In genomic region chr12:52442600-52443061, GRCh38 we compare ENCODE assay signal across 12 cellular contexts. TPM values are rescaled to one million over a fixed set of nuclear protein-coding genes. Genes with fewer than 3 reads are reported as not detected.
A peak's percentile ranks its signal among the peaks of the same experiment; 100 is the strongest.
DNase-seq lines count a peak whose midpoint lies in the region; ATAC-seq and TF ChIP-seq lines count a peak whose summit lies in the region.
"Had no signal": no experiment of that assay in that cellular context is flagged by ENCODE, and none has a peak within 500 bp of the region (broad histone marks: within the 10 kb centered on the region; RNA-seq: fewer than 3 reads in every experiment).

No MANE protein-coding gene starts in this region.

- TF ChIP-seq POLR2A in stomach (IDR thresholded peaks at IDR 0.05): no peak

- ATAC-seq in HG03571 (IDR thresholded peaks at IDR 0.05; ENCODE audit: unreplicated experiment): no peak

- no peak overlapping the region for H3K4me3 ChIP-seq in LNCaP clone FGC (ENCODE audit: low read depth, low read length)
- H3K4me3 ChIP-seq in epithelial cell of esophagus (ENCODE audit: low read length): no peak overlapping the region
- no peak overlapping the region for H3K4me3 ChIP-seq in CD8-positive, alpha-beta memory T cell (ENCODE audit: low read length)
- H3K4me3 ChIP-seq in stomach: no peak overlapping the region

- no peak overlapping the region for H3K27ac ChIP-seq in CD8-positive, alpha-beta memory T cell (ENCODE audit: low read depth, low read length)
- no peak overlapping the region for H3K27ac ChIP-seq in stomach

- peaks cover 19 to 44% of the 10 kb centered on the region in 2 donors for H3K27me3 Mint-ChIP-seq in CD8-positive, alpha-beta memory T cell
- peaks cover 36% of the 10 kb centered on the region for H3K27me3 Mint-ChIP-seq in activated CD4-positive, alpha-beta memory T cell treated with anti-CD3 and anti-CD28 coated beads, Interleukin-2, amount 10 ng/mL, durations not matched to agents 7 days and 5 days

- POLR2A ChIA-PET in CD8-positive, alpha-beta memory T cell (lab: Charles Lee): interaction anchor here (0.6 kb wide), 1 partner anchor 164 kb away, joined by 3 read pairs; no protein-coding TSS in a partner anchor
- POLR2A ChIA-PET in activated CD4-positive, alpha-beta memory T cell treated with anti-CD3 and anti-CD28 coated beads, Interleukin-2, amount 10 ng/mL, durations not matched to agents 7 days and 5 days (lab: Charles Lee): no interaction called here

- no peaks in the 10 kb centered on the region for H3K36me3 Mint-ChIP-seq in CD8-positive, alpha-beta memory T cell
- H3K36me3 Mint-ChIP-seq in activated CD4-positive, alpha-beta memory T cell treated with anti-CD3 and anti-CD28 coated beads, Interleukin-2, amount 10 ng/mL, durations not matched to agents 7 days and 5 days (ENCODE audit: low read depth): no peaks in the 10 kb centered on the region
- H3K36me3 Mint-ChIP-seq: naive B cell had no signal

- no peaks in the 10 kb centered on the region for H3K9me3 Mint-ChIP-seq in CD8-positive, alpha-beta memory T cell
- no peaks in the 10 kb centered on the region for H3K9me3 Mint-ChIP-seq in activated CD4-positive, alpha-beta memory T cell treated with anti-CD3 and anti-CD28 coated beads, Interleukin-2, amount 10 ng/mL, durations not matched to agents 7 days and 5 days
- H3K9me3 Mint-ChIP-seq: naive B cell had no signal

- no peaks in the 10 kb centered on the region for H3K9me3 ChIP-seq in CD8-positive, alpha-beta memory T cell (ENCODE audit: low read length)
- H3K9me3 ChIP-seq in stomach: no peaks in the 10 kb centered on the region

- no peaks in the 10 kb centered on the region for H3K4me1 ChIP-seq in CD8-positive, alpha-beta memory T cell (ENCODE audit: insufficient read depth, low read length)
- H3K4me1 ChIP-seq in stomach: peaks cover 0 to 10% (median 5%) of the 10 kb centered on the region in 4 donors

- H3K36me3 ChIP-seq in CD8-positive, alpha-beta memory T cell (ENCODE audit: insufficient read depth, low read length): no peaks in the 10 kb centered on the region
- H3K36me3 ChIP-seq in stomach: no peaks in the 10 kb centered on the region

- CTCF ChIA-PET in CD8-positive, alpha-beta memory T cell (lab: Charles Lee): no interaction called here
- CTCF ChIA-PET in activated CD4-positive, alpha-beta memory T cell treated with anti-CD3 and anti-CD28 coated beads, Interleukin-2, amount 10 ng/mL, durations not matched to agents 7 days and 5 days (lab: Charles Lee): no interaction called here

- 38 to 46% (median 40%) methylated on average over 6 of the region's 6 CpGs for WGBS in stomach, 5 donors

- TF ChIP-seq EP300 in stomach (IDR thresholded peaks at IDR 0.05): no peak

- no peaks in the 10 kb centered on the region for H3K4me1 Mint-ChIP-seq in CD8-positive, alpha-beta memory T cell
- peaks cover 2% of the 10 kb centered on the region for H3K4me1 Mint-ChIP-seq in activated CD4-positive, alpha-beta memory T cell treated with anti-CD3 and anti-CD28 coated beads, Interleukin-2, amount 10 ng/mL, durations not matched to agents 7 days and 5 days
- H3K4me1 Mint-ChIP-seq: naive B cell had no signal

- H3K27me3 ChIP-seq in CD8-positive, alpha-beta memory T cell (ENCODE audit: insufficient read depth, low read length, poor library complexity, severe bottlenecking): no peaks in the 10 kb centered on the region
- H3K27me3 ChIP-seq in stomach: peaks cover 0 to 36% (median 0%) of the 10 kb centered on the region in 3 donors

- H3K4me3 Mint-ChIP-seq in CD8-positive, alpha-beta memory T cell: no peak overlapping the region
- no peak overlapping the region for H3K4me3 Mint-ChIP-seq in activated CD4-positive, alpha-beta memory T cell treated with anti-CD3 and anti-CD28 coated beads, Interleukin-2, amount 10 ng/mL, durations not matched to agents 7 days and 5 days
- H3K4me3 Mint-ChIP-seq: naive B cell had no signal

- DNase-seq in ELR (ENCODE audit: low read depth) (peak; percentile 91), LNCaP clone FGC (ENCODE audit: low read depth) (no peak), epithelial cell of esophagus (ENCODE audit: low read depth) (peak; percentile 95), mucosa of gallbladder (ENCODE audit: low spot score) (peak; percentile 25), stomach (no peak)
- DNase-seq in CD8-positive, alpha-beta memory T cell: no peak
- no peak for DNase-seq in activated CD4-positive, alpha-beta memory T cell treated with anti-CD3 and anti-CD28 coated beads, Interleukin-2, amount 10 ng/mL, durations not matched to agents 7 days and 5 days
- DNase-seq: activated gamma-delta T cell treated with Interleukin-2 at 50 U/mL for 16 hours, naive B cell had no signal

- intact Hi-C loops in stomach (cut with DNase I; ENCODE audit: low total_unique reads): no loop called here

- peak; percentile 11; the same call in 1 of the 2 replicates for TF ChIP-seq CTCF in LNCaP clone FGC (IDR thresholded peaks at IDR 0.05; ENCODE audit: control insufficient read depth, extremely low read depth, insufficient read depth)
- no peak for TF ChIP-seq CTCF in epithelial cell of esophagus (IDR thresholded peaks at IDR 0.05; ENCODE audit: insufficient read depth, low read depth, low read length, missing control alignments)
- no peak for TF ChIP-seq CTCF in stomach (IDR thresholded peaks at IDR 0.05)

- no peak overlapping the region for H3K27ac Mint-ChIP-seq in CD8-positive, alpha-beta memory T cell
- H3K27ac Mint-ChIP-seq in activated CD4-positive, alpha-beta memory T cell treated with anti-CD3 and anti-CD28 coated beads, Interleukin-2, amount 10 ng/mL, durations not matched to agents 7 days and 5 days: no peak overlapping the region
- H3K27ac Mint-ChIP-seq: naive B cell had no signal

RNA-seq across cellular contexts. Expression of gene KRT75, which starts 8.5 kb away (rescaled TPM):
- total RNA-seq in mucosa of gallbladder (not detected), stomach (not detected)
- total RNA-seq in CD8-positive, alpha-beta memory T cell: not detected
- polyA plus RNA-seq in CD8-positive, alpha-beta memory T cell: not detected
- not detected for polyA plus RNA-seq in stomach
- not detected for total RNA-seq in activated CD4-positive, alpha-beta memory T cell treated with anti-CD3 and anti-CD28 coated beads, Interleukin-2, amount 10 ng/mL, durations not matched to agents 7 days and 5 days
- total RNA-seq: endothelial cell of umbilical vein, NCI-H460 had no signal
- polyA plus RNA-seq: endothelial cell of umbilical vein had no signal

RNA-seq across cellular contexts. Expression of gene KRT6B, which starts 9.3 kb away (rescaled TPM):
- not detected for total RNA-seq in mucosa of gallbladder
- total RNA-seq in CD8-positive, alpha-beta memory T cell: not detected
- not detected for polyA plus RNA-seq in CD8-positive, alpha-beta memory T cell
- under 1 TPM in 1 of 5 donors, not detected in 4; 0.55 TPM for total RNA-seq in stomach
- polyA plus RNA-seq in stomach: 1 to 10 TPM in 1 of 3 donors, under 1 TPM in 1, not detected in 1; 0.46 to 9.2 TPM
- total RNA-seq in activated CD4-positive, alpha-beta memory T cell treated with anti-CD3 and anti-CD28 coated beads, Interleukin-2, amount 10 ng/mL, durations not matched to agents 7 days and 5 days: not detected
- total RNA-seq: endothelial cell of umbilical vein, NCI-H460 had no signal

RNA-seq across cellular contexts. Expression of gene KRT6C, which starts 31.0 kb away (rescaled TPM):
- total RNA-seq in mucosa of gallbladder (not detected), stomach (under 1 TPM in 1 of 5 donors, not detected in 4; 0.43 TPM)
- not detected for total RNA-seq in CD8-positive, alpha-beta memory T cell
- not detected for polyA plus RNA-seq in CD8-positive, alpha-beta memory T cell
- 10 to 100 TPM in 1 of 3 donors, under 1 TPM in 1, not detected in 1; 0.31 to 12.4 TPM for polyA plus RNA-seq in stomach
- total RNA-seq in activated CD4-positive, alpha-beta memory T cell treated with anti-CD3 and anti-CD28 coated beads, Interleukin-2, amount 10 ng/mL, durations not matched to agents 7 days and 5 days: not detected
- total RNA-seq: endothelial cell of umbilical vein, NCI-H460 had no signal
- polyA plus RNA-seq: endothelial cell of umbilical vein had no signal

RNA-seq across cellular contexts. Expression of gene KRT82, which starts 36.5 kb away (rescaled TPM):
- not detected for total RNA-seq in mucosa of gallbladder
- total RNA-seq in CD8-positive, alpha-beta memory T cell: not detected
- polyA plus RNA-seq in CD8-positive, alpha-beta memory T cell: not detected
- total RNA-seq in stomach: not detected
- not detected for polyA plus RNA-seq in stomach
- not detected for total RNA-seq in activated CD4-positive, alpha-beta memory T cell treated with anti-CD3 and anti-CD28 coated beads, Interleukin-2, amount 10 ng/mL, durations not matched to agents 7 days and 5 days
- total RNA-seq: endothelial cell of umbilical vein, NCI-H460 had no signal
- polyA plus RNA-seq: endothelial cell of umbilical vein had no signal

RNA-seq across cellular contexts. Expression of gene KRT6A, which starts 50.4 kb away (rescaled TPM):
- total RNA-seq in mucosa of gallbladder: not detected
- not detected for total RNA-seq in CD8-positive, alpha-beta memory T cell
- not detected for polyA plus RNA-seq in CD8-positive, alpha-beta memory T cell
- total RNA-seq in stomach: 10 to 100 TPM in 3 of 5 donors, under 1 TPM in 1, not detected in 1; 0.89 to 83.3 (median 34.3) TPM
- polyA plus RNA-seq in stomach: 100 to 1,000 TPM in 1 of 3 donors, 1 to 10 TPM in 2; 1.5 to 260 (median 9.8) TPM
- not detected for total RNA-seq in activated CD4-positive, alpha-beta memory T cell treated with anti-CD3 and anti-CD28 coated beads, Interleukin-2, amount 10 ng/mL, durations not matched to agents 7 days and 5 days
- total RNA-seq: NCI-H460 had no signal
- polyA plus RNA-seq: endothelial cell of umbilical vein had no signal

Comparison
In these comparisons a context has a peak if more than half of its experiments do, and no peak if none do; other contexts are left out.
1. DNase-seq: peak in ELR (single experiment), epithelial cell of esophagus (single experiment) and mucosa of gallbladder (single experiment); none in LNCaP clone FGC (single experiment), CD8-positive, alpha-beta memory T cell (0 of 5), stomach (single experiment) and activated CD4-positive, alpha-beta memory T cell treated with anti-CD3 and anti-CD28 coated beads, Interleukin-2, amount 10 ng/mL, durations not matched to agents 7 days and 5 days (single experiment).